ENCODE assay signal across 9 cellular contexts in the genomic region with DNA sequence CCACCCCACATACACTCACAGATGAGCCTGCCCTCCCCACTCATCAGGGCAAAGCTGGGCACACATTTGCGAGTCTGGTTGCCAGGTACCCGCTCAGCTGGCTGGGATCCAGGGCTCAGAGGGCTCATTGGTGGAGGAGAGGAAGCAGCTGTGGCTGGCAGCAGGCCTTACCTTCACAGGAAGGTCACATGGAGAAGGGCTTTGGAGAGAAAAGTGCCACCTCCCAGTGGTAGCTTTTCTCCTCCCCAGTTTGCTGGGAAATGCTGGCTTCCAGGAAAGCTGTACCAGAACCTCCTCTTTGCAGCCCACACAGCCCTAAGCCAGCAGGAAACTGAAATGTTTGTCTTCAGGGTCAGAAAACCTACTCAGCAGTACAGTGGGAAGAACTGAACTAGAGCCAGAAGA. TPM values are rescaled to one million over a fixed set of nuclear protein-coding genes. Genes with fewer than 3 reads are reported as not detected.
DNase-seq lines count a peak whose midpoint lies in the region; ATAC-seq and TF ChIP-seq lines count a peak whose summit lies in the region.
"Had no signal": no experiment of that assay in that cellular context is flagged by ENCODE, and none has a peak within 500 bp of the region (broad histone marks: within the 10 kb centered on the region; RNA-seq: fewer than 3 reads in every experiment).

No MANE protein-coding gene starts in this region.

- no peaks in the 10 kb centered on the region for H3K79me1 ChIP-seq in mesenchymal stem cell (replicated peaks; ENCODE audit: low read length, poor library complexity, severe bottlenecking)

- CTCF ChIA-PET in CD8-positive, alpha-beta T cell (lab: Charles Lee), result no interaction called here
- CTCF ChIA-PET in Caco-2 (lab: Charles Lee), result no interaction called here

- H3K4me3 ChIP-seq in CD8-positive, alpha-beta T cell (ENCODE audit: low read depth, low read length), result no peak overlapping the region
- no peak overlapping the region for H3K4me3 ChIP-seq in mesenchymal stem cell (ENCODE audit: insufficient read depth in 1 of 2, low read depth in 1 of 2, low read length in 2 of 2)
- no peak overlapping the region for H3K4me3 ChIP-seq in Caco-2 (ENCODE audit: low read depth, low read length)
- H3K4me3 ChIP-seq: SK-N-MC had no signal

- H2BK120ac ChIP-seq in mesenchymal stem cell (ENCODE audit: low read depth, low read length), result no peak overlapping the region

- intact Hi-C loops in CD8-positive, alpha-beta T cell (cut with DNase I, micrococcal nuclease), result no loop called here
- intact Hi-C loops in Caco-2 (cut with micrococcal nuclease; ENCODE audit: unreplicated experiment), result no loop called here

- H3K27ac Mint-ChIP-seq in CD8-positive, alpha-beta T cell, result peak overlapping the region; percentile 69
- no peak overlapping the region for H3K27ac Mint-ChIP-seq in activated T-helper 17 cell treated with anti-CD3 and anti-CD28 coated beads, Interleukin-2, amount 50 U/mL, for 72 hours
- no peak overlapping the region for H3K27ac Mint-ChIP-seq in Caco-2 (ENCODE audit: unreplicated experiment)
- H3K27ac Mint-ChIP-seq in activated T-cell treated with anti-CD3 and anti-CD28 coated beads, Interleukin-2, amount 50 U/mL, for 24 hours, result no peak overlapping the region

- no peak overlapping the region for H3K23ac ChIP-seq in mesenchymal stem cell (ENCODE audit: low read length in 2 of 2)

- peak; percentile 60 for ATAC-seq in CD8-positive, alpha-beta T cell
- peak; percentile 39 for ATAC-seq in activated T-helper 17 cell treated with anti-CD3 and anti-CD28 coated beads, Interleukin-2, amount 50 U/mL, for 72 hours (replicated peaks)
- no peak for ATAC-seq in HG02938 (IDR thresholded peaks at IDR 0.05; ENCODE audit: unreplicated experiment)

- no peaks in the 10 kb centered on the region for H3K9me3 ChIP-seq in CD8-positive, alpha-beta T cell (ENCODE audit: low read length)
- no peaks in the 10 kb centered on the region for H3K9me3 ChIP-seq in mesenchymal stem cell (ENCODE audit: control insufficient read depth, low read length)
- H3K9me3 ChIP-seq in Caco-2, result no peaks in the 10 kb centered on the region

- POLR2A ChIA-PET in CD8-positive, alpha-beta T cell (lab: Charles Lee), result interaction anchor here (1.2 kb wide), 1 partner anchor 79 kb away, joined by 3 read pairs; no protein-coding TSS in a partner anchor
- POLR2A ChIA-PET in Caco-2 (lab: Charles Lee), result no interaction called here

- H3K9me3 Mint-ChIP-seq in CD8-positive, alpha-beta T cell, result no peaks in the 10 kb centered on the region
- H3K9me3 Mint-ChIP-seq in activated T-helper 17 cell treated with anti-CD3 and anti-CD28 coated beads, Interleukin-2, amount 50 U/mL, for 72 hours, result no peaks in the 10 kb centered on the region
- H3K9me3 Mint-ChIP-seq in Caco-2 (ENCODE audit: unreplicated experiment), result no peaks in the 10 kb centered on the region
- H3K9me3 Mint-ChIP-seq in activated T-cell treated with anti-CD3 and anti-CD28 coated beads, Interleukin-2, amount 50 U/mL, for 24 hours, result no peaks in the 10 kb centered on the region

- H4K91ac ChIP-seq in mesenchymal stem cell (ENCODE audit: low read length), result no peak overlapping the region

- H2AK5ac ChIP-seq in mesenchymal stem cell (ENCODE audit: low read length, severe bottlenecking), result no peak overlapping the region

- H3K27me3 Mint-ChIP-seq in CD8-positive, alpha-beta T cell (ENCODE audit: low read depth), result no peaks in the 10 kb centered on the region
- no peaks in the 10 kb centered on the region for H3K27me3 Mint-ChIP-seq in activated T-helper 17 cell treated with anti-CD3 and anti-CD28 coated beads, Interleukin-2, amount 50 U/mL, for 72 hours
- peaks cover 9% of the 10 kb centered on the region for H3K27me3 Mint-ChIP-seq in Caco-2 (ENCODE audit: insufficient read depth, unreplicated experiment)
- H3K27me3 Mint-ChIP-seq in activated T-cell treated with anti-CD3 and anti-CD28 coated beads, Interleukin-2, amount 50 U/mL, for 24 hours, result no peaks in the 10 kb centered on the region

- no peak overlapping the region for H2BK15ac ChIP-seq in mesenchymal stem cell (ENCODE audit: low read depth, poor library complexity, severe bottlenecking)

- H2BK12ac ChIP-seq in mesenchymal stem cell (ENCODE audit: low read length in 2 of 2), result no peak overlapping the region

- no peak overlapping the region for H2BK5ac ChIP-seq in mesenchymal stem cell (ENCODE audit: low read depth, low read length, poor library complexity, severe bottlenecking)

- peaks cover 37% of the 10 kb centered on the region for H3K4me1 Mint-ChIP-seq in CD8-positive, alpha-beta T cell (ENCODE audit: low read depth)
- H3K4me1 Mint-ChIP-seq in activated T-helper 17 cell treated with anti-CD3 and anti-CD28 coated beads, Interleukin-2, amount 50 U/mL, for 72 hours, result peaks cover 5% of the 10 kb centered on the region
- H3K4me1 Mint-ChIP-seq in Caco-2 (ENCODE audit: low read depth, unreplicated experiment), result peaks cover 7% of the 10 kb centered on the region
- H3K4me1 Mint-ChIP-seq in activated T-cell treated with anti-CD3 and anti-CD28 coated beads, Interleukin-2, amount 50 U/mL, for 24 hours (ENCODE audit: low read depth), result peaks cover 32% of the 10 kb centered on the region

- peaks cover 29% of the 10 kb centered on the region for H3K4me1 ChIP-seq in CD8-positive, alpha-beta T cell (ENCODE audit: insufficient read depth, low read length)
- peaks cover 17% of the 10 kb centered on the region for H3K4me1 ChIP-seq in mesenchymal stem cell (ENCODE audit: control insufficient read depth, insufficient read depth, low read depth, low read length)
- H3K4me1 ChIP-seq in Caco-2, result 0 out of 2 replicates have a peak, but pooled peaks cover 5% of the 10 kb centered on the region

- no peaks in the 10 kb centered on the region for H3K27me3 ChIP-seq in CD8-positive, alpha-beta T cell (ENCODE audit: insufficient read depth, low read length)
- H3K27me3 ChIP-seq in mesenchymal stem cell (ENCODE audit: control insufficient read depth in 1 of 2, insufficient read depth in 1 of 2, low read length in 2 of 2) (peaks cover 0 to 18% of the 10 kb centered on the region in 2 experiments), Caco-2 (replicated peaks; ENCODE audit: control insufficient read depth, insufficient read depth, low read length) (no peaks in the 10 kb centered on the region)

- no peak overlapping the region for H3K4me2 ChIP-seq in mesenchymal stem cell (ENCODE audit: low read length, poor library complexity, severe bottlenecking)

- DNase-seq in CD8-positive, alpha-beta T cell, result peak in 6 of 7 experiments; percentile 45 to 75 (median 57)
- peak; percentile 97 for DNase-seq in NCI-H1092 (lab: John Stamatoyannopoulos, UW)
- DNase-seq in mesenchymal stem cell, result peak; percentile 13
- no peak for DNase-seq in Caco-2
- DNase-seq in activated CD4-positive, CD25-positive, alpha-beta regulatory T cell treated with anti-CD3 and anti-CD28 coated beads, Interleukin-2, amount 50 U/mL, for 72 hours, result no peak
- no peak for DNase-seq in activated T-cell treated with anti-CD3 and anti-CD28 coated beads, Interleukin-2, amount 50 U/mL, for 24 hours

- H4K8ac ChIP-seq in mesenchymal stem cell (ENCODE audit: low read length), result no peak overlapping the region

- no peak overlapping the region for H3K27ac ChIP-seq in CD8-positive, alpha-beta T cell (ENCODE audit: low read depth, low read length)
- H3K27ac ChIP-seq in mesenchymal stem cell (ENCODE audit: low read length, poor library complexity, severe bottlenecking), result no peak overlapping the region
- H3K27ac ChIP-seq: SK-N-MC had no signal

- H3K4ac ChIP-seq in mesenchymal stem cell (ENCODE audit: low read depth in 1 of 2, low read length in 2 of 2), result no peak overlapping the region

- no peak overlapping the region for H3K14ac ChIP-seq in mesenchymal stem cell (ENCODE audit: low read length in 2 of 2)

- H2AFZ ChIP-seq in mesenchymal stem cell (ENCODE audit: low read depth, low read length), result no peak overlapping the region

- BruUV-seq in Caco-2 (replicated peaks; lab: Mats Ljungman, UMichigan), result no TSS peak

- WGBS in mesenchymal stem cell, result 100% methylated on average over 2 of the region's 2 CpGs

- H3K36me3 ChIP-seq in CD8-positive, alpha-beta T cell (ENCODE audit: insufficient read depth, low read length), result peaks cover 17% of the 10 kb centered on the region
- H3K36me3 ChIP-seq in mesenchymal stem cell (ENCODE audit: control insufficient read depth in 1 of 2, insufficient read depth in 2 of 2, low read depth in 1 of 2, low read length in 2 of 2) (peaks cover 20 to 24% of the 10 kb centered on the region in 2 experiments), Caco-2 (ENCODE audit: control insufficient read depth, insufficient read depth, low read length) (no peaks in the 10 kb centered on the region; the same call in 1 of the 2 replicates)

- no peak overlapping the region for H3K9ac ChIP-seq in mesenchymal stem cell (ENCODE audit: low read length)

- no peak overlapping the region for H3K18ac ChIP-seq in mesenchymal stem cell (ENCODE audit: low read depth in 1 of 2, low read length in 2 of 2)

- TF ChIP-seq CTCF in CD8-positive, alpha-beta T cell (IDR thresholded peaks at IDR 0.05), result no peak
- no peak for TF ChIP-seq CTCF in Caco-2 (IDR thresholded peaks at IDR 0.05; ENCODE audit: insufficient read depth in 1 of 2, low read depth in 1 of 2, low read length in 1 of 2, severe bottlenecking in 1 of 2, unreplicated experiment in 1 of 2)

- H3K36me3 Mint-ChIP-seq in CD8-positive, alpha-beta T cell, result peaks cover 23% of the 10 kb centered on the region
- no peaks in the 10 kb centered on the region for H3K36me3 Mint-ChIP-seq in activated T-helper 17 cell treated with anti-CD3 and anti-CD28 coated beads, Interleukin-2, amount 50 U/mL, for 72 hours (ENCODE audit: low read depth)
- H3K36me3 Mint-ChIP-seq in Caco-2 (ENCODE audit: insufficient read depth, unreplicated experiment), result peaks cover 18% of the 10 kb centered on the region
- H3K36me3 Mint-ChIP-seq in activated T-cell treated with anti-CD3 and anti-CD28 coated beads, Interleukin-2, amount 50 U/mL, for 24 hours (ENCODE audit: low read depth), result peaks cover 17% of the 10 kb centered on the region

- no peak overlapping the region for H3K4me3 Mint-ChIP-seq in CD8-positive, alpha-beta T cell
- H3K4me3 Mint-ChIP-seq in activated T-helper 17 cell treated with anti-CD3 and anti-CD28 coated beads, Interleukin-2, amount 50 U/mL, for 72 hours, result no peak overlapping the region
- no peak overlapping the region for H3K4me3 Mint-ChIP-seq in Caco-2 (ENCODE audit: unreplicated experiment)
- no peak overlapping the region for H3K4me3 Mint-ChIP-seq in activated T-cell treated with anti-CD3 and anti-CD28 coated beads, Interleukin-2, amount 50 U/mL, for 24 hours

RNA-seq across cellular contexts. Expression of a gene that starts 55.6 kb away (rescaled TPM):
- 1 to 10 TPM; 2.4 to 3.4 TPM for total RNA-seq in CD8-positive, alpha-beta T cell
- 10 to 100 TPM in 1 of 2 donors, 1 to 10 TPM in 1; 3.6 to 16.5 TPM for total RNA-seq in activated T-helper 17 cell treated with anti-CD3 and anti-CD28 coated beads, Interleukin-2, amount 50 U/mL, for 72 hours
- 83.7 TPM for polyA plus RNA-seq in mesenchymal stem cell (2013, experiment 1 of 2)
- 86.4 TPM for polyA plus RNA-seq in mesenchymal stem cell (2013, experiment 2 of 2)
- total RNA-seq in Caco-2 (2022), result 84.2 and 94.2 TPM in 2 replicates

Comparison
In these comparisons a context has a peak if more than half of its experiments do, and no peak if none do; other contexts are left out.
1. DNase-seq: peak in CD8-positive, alpha-beta T cell (6 of 7), NCI-H1092 (single experiment) and mesenchymal stem cell (single experiment); none in Caco-2 (0 of 2), activated CD4-positive, CD25-positive, alpha-beta regulatory T cell treated with anti-CD3 and anti-CD28 coated beads, Interleukin-2, amount 50 U/mL, for 72 hours (single experiment) and activated T-cell treated with anti-CD3 and anti-CD28 coated beads, Interleukin-2, amount 50 U/mL, for 24 hours (single experiment).